Comparison of ENCODE assay signal across 1 cellular context in genomic region chr1:198161718-198162090, GRCh38.
TF ChIP-seq lines count a peak whose summit lies in the region.

No MANE protein-coding gene starts in this region.

TF ChIP-seq in GM12878, 131 proteins besides CTCF, POLR2A, EP300 and RAD21 (continued from another document):
- TF ChIP-seq SKIL (IDR thresholded peaks at IDR 0.05; ENCODE audit: low read depth, poor library complexity, severe bottlenecking) = peak; percentile 23
- TF ChIP-seq PML (IDR thresholded peaks at IDR 0.05; ENCODE audit: low read length) = peak; percentile 46; the same call in 1 of the 2 replicates
- peak; percentile 59 for TF ChIP-seq JUNB (IDR thresholded peaks at IDR 0.05)
- no peak for TF ChIP-seq SPI1 (IDR thresholded peaks at IDR 0.05; ENCODE audit: borderline replicate concordance, insufficient read depth, low read depth, low read length)
- TF ChIP-seq NFIC (IDR thresholded peaks at IDR 0.05; ENCODE audit: low read depth, low read length) = peak; percentile 68
- TF ChIP-seq CHD4 (IDR thresholded peaks at IDR 0.05) = no peak
- no peak for TF ChIP-seq RUNX3 (IDR thresholded peaks at IDR 0.05; ENCODE audit: low read length)
- no peak for TF ChIP-seq NBN (IDR thresholded peaks at IDR 0.05)
